Comparison of ENCODE assay signal across 8 cellular contexts in the genomic region with DNA sequence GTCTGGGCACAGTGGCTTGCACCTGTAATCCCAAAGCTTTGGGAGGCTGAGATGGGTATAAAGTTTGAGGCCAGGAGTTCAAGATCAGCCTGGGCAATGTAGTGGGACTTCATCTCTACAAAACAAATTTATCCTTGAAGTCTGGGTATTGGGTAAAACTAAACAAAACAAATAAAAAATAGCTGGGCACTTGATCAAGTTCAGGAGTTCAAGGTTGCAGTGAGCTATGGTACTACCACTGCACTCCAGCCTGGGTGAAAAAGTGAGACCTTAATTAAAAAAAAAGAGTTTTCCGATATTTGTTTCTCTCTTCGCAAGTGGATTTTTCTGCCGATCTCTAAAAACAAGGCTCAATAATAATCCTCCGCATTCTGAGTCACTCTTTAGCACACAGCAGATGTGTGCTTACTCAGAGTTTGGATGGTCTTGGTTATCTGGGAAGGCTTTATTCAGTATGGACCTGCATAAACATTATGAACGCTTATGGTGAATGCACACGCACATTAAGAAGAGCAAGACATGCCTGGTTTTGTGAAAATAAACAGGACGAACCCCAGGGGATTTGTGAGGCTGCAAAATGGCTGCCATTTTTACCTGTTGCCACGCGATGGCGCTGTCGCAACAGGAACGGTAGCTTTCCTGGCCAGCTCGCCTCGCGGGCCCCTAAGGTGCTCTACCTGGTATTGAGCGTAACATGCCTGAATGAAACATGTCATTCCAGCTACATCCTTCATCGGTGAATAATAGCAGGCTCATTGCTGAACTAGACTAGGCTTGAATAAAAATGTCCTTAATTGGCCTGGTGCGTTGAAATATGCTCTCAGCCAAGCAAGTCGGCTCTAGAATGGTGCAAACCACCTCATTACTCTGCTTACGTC.
DNase-seq lines count a peak whose midpoint lies in the region; ATAC-seq and TF ChIP-seq lines count a peak whose summit lies in the region.

No MANE protein-coding gene starts in this region.

- TF ChIP-seq CTCF in LNCAP (IDR thresholded peaks at IDR 0.05) (peak; percentile 85), RWPE1 (conservative IDR thresholded peaks at IDR 0.05; ENCODE audit: low read depth) (peak; percentile 91)

- H3K27ac ChIP-seq in RWPE1 = peak overlapping the region; percentile 49

- DNase-seq in ELF-1 (ENCODE audit: low read depth, low spot score) (peak; percentile 79), RWPE1 (ENCODE audit: low spot score) (peak; percentile 91), globus pallidus (ENCODE audit: low spot score) (peak; percentile 28), pons (ENCODE audit: low spot score) (peak; percentile 41)
- DNase-seq in activated naive CD4-positive, alpha-beta T cell treated with Interleukin-2 at 50 U/mL for 16 hours = peak; percentile 34

- ATAC-seq in GM21619 (IDR thresholded peaks at IDR 0.05; ENCODE audit: unreplicated experiment) = peak; percentile 86
- ATAC-seq in HG02884 (IDR thresholded peaks at IDR 0.05; ENCODE audit: unreplicated experiment) = no peak

- CTCF ChIA-PET in RWPE1 (lab: Yijun Ruan, JAX) = interaction anchor here (0.6 to 2.2 kb wide), 14 partner anchors 11 to 1622 kb away, joined by 3 to 12 read pairs (median 3); no protein-coding TSS in a partner anchor

- POLR2A ChIA-PET in RWPE1 (lab: Yijun Ruan, JAX; ENCODE audit: low non-redundant PET) = no interaction called here

Comparison
In these comparisons a context has a peak if more than half of its experiments do, and no peak if none do; other contexts are left out.
1. DNase-seq: peak in every context shown above with its lines; median percentile 91 in RWPE1; 79 in ELF-1; 41 in pons; 34 in activated naive CD4-positive, alpha-beta T cell treated with Interleukin-2 at 50 U/mL for 16 hours; 28 in globus pallidus.